ENCODE assay signal across 11 cellular contexts in the genomic region with DNA sequence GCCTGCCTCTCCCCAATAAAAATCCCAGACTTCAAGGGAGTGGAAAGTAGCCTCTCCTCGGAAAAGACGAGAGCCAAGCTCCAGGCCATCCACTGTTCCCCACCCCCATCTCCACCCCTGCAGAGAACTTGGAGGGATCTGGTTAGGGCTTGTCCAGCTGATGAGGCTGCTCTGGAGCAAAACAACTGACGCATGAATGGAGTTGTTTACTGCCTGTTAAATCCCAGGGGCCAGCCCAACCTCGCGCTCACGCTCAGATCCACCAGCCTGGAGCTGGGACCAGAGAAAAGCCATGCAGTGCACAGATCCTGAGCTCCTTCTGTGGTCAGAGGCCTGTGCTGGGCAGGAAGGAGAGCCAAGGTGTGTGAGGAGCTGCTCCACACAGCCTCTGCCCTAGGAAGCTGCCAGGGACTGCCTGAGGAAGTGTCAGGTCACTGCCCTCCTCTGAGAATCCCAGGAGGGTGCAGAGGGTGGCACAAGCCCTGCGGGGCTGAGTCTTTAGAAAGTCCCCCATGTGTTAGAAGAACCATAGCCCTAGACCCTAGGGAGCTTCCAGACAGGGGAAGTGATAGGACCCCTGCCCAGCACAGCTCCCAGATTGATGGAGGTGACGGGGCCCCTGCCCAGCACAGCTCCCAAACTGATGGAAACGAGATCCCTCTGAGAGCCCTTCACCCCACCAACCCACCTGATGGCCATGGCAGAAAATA.
A peak's percentile ranks its signal among the peaks of the same experiment; 100 is the strongest.
DNase-seq lines count a peak whose midpoint lies in the region; ATAC-seq lines count a peak whose summit lies in the region.
"Had no signal": no experiment of that assay in that cellular context is flagged by ENCODE, and none has a peak within 500 bp of the region (broad histone marks: within the 10 kb centered on the region; RNA-seq: fewer than 3 reads in every experiment).

No MANE protein-coding gene starts in this region.

- 41 to 45% methylated on average over 9 of the region's 9 CpGs for WGBS in esophagus, 2 donors
- 51% methylated on average over 9 of the region's 9 CpGs for WGBS in aorta, 2 donors

- H3K27ac ChIP-seq in esophagus (ENCODE audit: low read depth in 2 of 2, low read length in 1 of 2): peak overlapping the region; percentile 77
- peak overlapping the region; percentile 86 for H3K27ac ChIP-seq in muscle layer of colon (ENCODE audit: low read depth, low read length)
- peak overlapping the region in 1 of 2 donors; percentile 55 for H3K27ac ChIP-seq in aorta (ENCODE audit: low read depth in 1 of 2, low read length in 2 of 2)

- H3K36me3 ChIP-seq in esophagus (ENCODE audit: control insufficient read depth in 2 of 2, insufficient read depth in 2 of 2, low read length in 1 of 2): peaks cover 0 to 4% of the 10 kb centered on the region in 2 donors
- H3K36me3 ChIP-seq in muscle layer of colon (ENCODE audit: insufficient read depth, low read length): peaks cover 19% of the 10 kb centered on the region
- H3K36me3 ChIP-seq in aorta (ENCODE audit: control insufficient read depth in 1 of 2, insufficient read depth in 2 of 2, low read length in 1 of 2): no peaks in the 10 kb centered on the region

- peak overlapping the region; percentile 8 for H3K9ac ChIP-seq in muscle layer of colon (ENCODE audit: low read length)

- H3K9me3 ChIP-seq in esophagus (ENCODE audit: control insufficient read depth in 2 of 2, insufficient read depth in 1 of 2, low read depth in 1 of 2, low read length in 1 of 2) (peaks cover 0 to 4% of the 10 kb centered on the region in 2 donors), muscle layer of colon (ENCODE audit: low read length) (no peaks in the 10 kb centered on the region), aorta (ENCODE audit: control insufficient read depth, low read length) (no peaks in the 10 kb centered on the region)

- intact Hi-C loops in aorta (cut with DNase I): no loop called here

- peaks cover 0 to 22% of the 10 kb centered on the region in 2 donors for H3K4me1 ChIP-seq in esophagus (ENCODE audit: control insufficient read depth in 2 of 2, insufficient read depth in 2 of 2, low read length in 1 of 2)
- peaks cover 67% of the 10 kb centered on the region for H3K4me1 ChIP-seq in muscle layer of colon (ENCODE audit: insufficient read depth, low read length)
- H3K4me1 ChIP-seq in aorta (ENCODE audit: control insufficient read depth in 1 of 2, insufficient read depth in 2 of 2, low read length in 2 of 2): peaks cover 2 to 6% of the 10 kb centered on the region in 2 donors

- ATAC-seq in aorta (ENCODE audit: low FRiP score): peak; percentile 83
- ATAC-seq in GM19023 (IDR thresholded peaks at IDR 0.05; ENCODE audit: unreplicated experiment): no peak
- no peak for ATAC-seq in GM18868 (IDR thresholded peaks at IDR 0.05; ENCODE audit: unreplicated experiment)

- no peak overlapping the region for H3K4me3 ChIP-seq in esophagus (ENCODE audit: low read depth in 1 of 2, low read length in 2 of 2)
- H3K4me3 ChIP-seq in muscle layer of colon (ENCODE audit: low read depth in 1 of 2, low read length in 2 of 2): no peak overlapping the region
- H3K4me3 ChIP-seq in aorta (ENCODE audit: low read length in 2 of 2): no peak overlapping the region

- H3K27me3 ChIP-seq in esophagus (ENCODE audit: control insufficient read depth in 1 of 2, insufficient read depth in 2 of 2, low read length in 2 of 2) (no peaks in the 10 kb centered on the region), muscle layer of colon (ENCODE audit: control insufficient read depth in 1 of 2, insufficient read depth in 2 of 2, low read length in 2 of 2) (no peaks in the 10 kb centered on the region), aorta (ENCODE audit: control insufficient read depth in 1 of 2, insufficient read depth in 2 of 2, low read length in 1 of 2) (no peaks in the 10 kb centered on the region)

- DNase-seq in NCI-H510A treated with DMSO at 0.1 percent for 48 hours (lab: John Stamatoyannopoulos, UW): peak; percentile 21
- DNase-seq in NCI-H510A (lab: John Stamatoyannopoulos, UW): no peak
- peak in 1 of 2 donors; percentile 79 for DNase-seq in aorta
- DNase-seq in SHP77 (lab: John Stamatoyannopoulos, UW): no peak
- DNase-seq: ACHN; activated CD4-positive, alpha-beta memory T cell treated with anti-CD3 and anti-CD28 coated beads, Interleukin-2, amount 10 ng/mL, durations not matched to agents 7 days and 5 days; stimulated activated CD4-positive, alpha-beta T cell treated with anti-CD3 and anti-CD28 coated beads, Interleukin-1b, Interleukin-23, amount 100 ng/mL, for 48 hours had no signal
